In genomic region chr17:76969598-76970172, GRCh38 we compare ENCODE assay signal across 8 cellular contexts.
DNase-seq lines count a peak whose midpoint lies in the region; ATAC-seq and TF ChIP-seq lines count a peak whose summit lies in the region.

No MANE protein-coding gene starts in this region.

- WGBS in spleen, 5 donors, result 2 to 3% (median 2%) methylated on average over 13 of the region's 13 CpGs

- H3K27me3 Mint-ChIP-seq in activated CD4-positive, alpha-beta T cell treated with anti-CD3 and anti-CD28 coated beads for 36 hours, result peaks cover 2% of the 10 kb centered on the region

- H3K9me3 ChIP-seq in PC-3 (ENCODE audit: low read length) (no peaks in the 10 kb centered on the region), spleen (peaks cover 0 to 5% (median 2%) of the 10 kb centered on the region in 8 donors)

- no peaks in the 10 kb centered on the region; the same call in 1 of the 2 replicates for H3K27me3 ChIP-seq in PC-3 (ENCODE audit: low read length)
- H3K27me3 ChIP-seq in foreskin keratinocyte, result peaks cover 87% of the 10 kb centered on the region
- H3K27me3 ChIP-seq in spleen (replicated peaks in 1 of 7), result peaks cover 0 to 52% (median 21%) of the 10 kb centered on the region in 7 donors

- H3K27ac ChIP-seq in PC-3 (ENCODE audit: low read length), result peak overlapping the region; percentile 63
- H3K27ac ChIP-seq in foreskin keratinocyte, result no peak overlapping the region
- peak overlapping the region in 5 of 8 donors; percentile 39 to 68 (median 62) for H3K27ac ChIP-seq in spleen

- no TSS peak for BruUV-seq in PC-3 (replicated peaks; lab: Mats Ljungman, UMichigan)

- H3K9me3 Mint-ChIP-seq in activated CD4-positive, alpha-beta T cell treated with anti-CD3 and anti-CD28 coated beads for 36 hours (ENCODE audit: low read depth), result no peaks in the 10 kb centered on the region

- H3K4me2 ChIP-seq in PC-3 (ENCODE audit: low read length), result peak overlapping the region; percentile 86

- no peaks in the 10 kb centered on the region for H3F3A ChIP-seq in PC-3 (ENCODE audit: low read length, unreplicated experiment)

- DNase-seq in activated CD4-positive, alpha-beta T cell treated with anti-CD3 and anti-CD28 coated beads for 36 hours, result no peak
- DNase-seq in activated CD4-positive, alpha-beta T cell treated with anti-CD3 and anti-CD28 coated beads for 1 hour, result no peak
- DNase-seq in PC-3 (peak; percentile 62), foreskin keratinocyte (no peak), spleen (peak; percentile 84)

- H3K4me3 ChIP-seq in PC-3 (ENCODE audit: low read length) (peak overlapping the region; percentile 61), spleen (peak overlapping the region in 7 of 8 donors; percentile 15 to 66 (median 34))

- H4K20me1 ChIP-seq in PC-3 (ENCODE audit: low read length), result no peaks in the 10 kb centered on the region

- no peak for TF ChIP-seq CTCF in PC-3 (conservative IDR thresholded peaks at IDR 0.05; ENCODE audit: low read depth, low read length)
- no peak for TF ChIP-seq CTCF in foreskin keratinocyte (conservative IDR thresholded peaks at IDR 0.05)
- TF ChIP-seq CTCF in spleen (IDR thresholded peaks at IDR 0.05 in 8 of 11, conservative IDR thresholded peaks at IDR 0.05 in 3 of 11), result no peak

- TF ChIP-seq POLR2A in spleen (IDR thresholded peaks at IDR 0.05), result no peak

- H3K36me3 Mint-ChIP-seq in activated CD4-positive, alpha-beta T cell treated with anti-CD3 and anti-CD28 coated beads for 36 hours (ENCODE audit: low read depth), result no peaks in the 10 kb centered on the region

- H3K9ac ChIP-seq in PC-3 (ENCODE audit: low read length), result no peak overlapping the region

- H2AFZ ChIP-seq in PC-3 (ENCODE audit: low read length), result peak overlapping the region; percentile 66

- no peaks in the 10 kb centered on the region for H3K79me2 ChIP-seq in PC-3 (ENCODE audit: low read length)

- peaks cover 21% of the 10 kb centered on the region for H3K4me1 ChIP-seq in PC-3 (ENCODE audit: insufficient read depth, low read length)
- no peaks in the 10 kb centered on the region for H3K4me1 ChIP-seq in foreskin keratinocyte
- H3K4me1 ChIP-seq in spleen, result peaks cover 5 to 31% (median 23%) of the 10 kb centered on the region in 6 donors

- ATAC-seq in activated CD4-positive, alpha-beta T cell treated with anti-CD3 and anti-CD28 coated beads for 36 hours, result peak; percentile 60
- ATAC-seq in PC-3 (peak; percentile 73), foreskin keratinocyte (peak; percentile 24), HG03045 (IDR thresholded peaks at IDR 0.05; ENCODE audit: unreplicated experiment) (no peak), HG03108 (IDR thresholded peaks at IDR 0.05; ENCODE audit: unreplicated experiment) (no peak), GM19452 (IDR thresholded peaks at IDR 0.05; ENCODE audit: unreplicated experiment) (no peak)

- H3K9me2 ChIP-seq in PC-3 (replicated peaks; ENCODE audit: low read length), result no peaks in the 10 kb centered on the region

- H3K27ac Mint-ChIP-seq in activated CD4-positive, alpha-beta T cell treated with anti-CD3 and anti-CD28 coated beads for 36 hours, result no peak overlapping the region

- CTCF ChIA-PET in activated CD4-positive, alpha-beta T cell treated with anti-CD3 and anti-CD28 coated beads for 36 hours (lab: Charles Lee), result interaction anchor here (0.7 to 1.8 kb wide), 6 partner anchors 10 to 119 kb away, joined by 3 to 6 read pairs (median 4); no protein-coding TSS in a partner anchor
- CTCF ChIA-PET in PC-3 (lab: Charles Lee), result interaction anchor here (0.5 kb wide), 1 partner anchor 131 kb away, joined by 3 read pairs; no protein-coding TSS in a partner anchor

- H3K36me3 ChIP-seq in PC-3 (ENCODE audit: low read depth, low read length) (no peaks in the 10 kb centered on the region), spleen (no peaks in the 10 kb centered on the region)

- intact Hi-C loops in activated CD4-positive, alpha-beta T cell treated with anti-CD3 and anti-CD28 coated beads for 36 hours (cut with DNase I, micrococcal nuclease), result loop anchor here in 1 of 2 experiments (2.0 kb wide), 1 partner anchor 27 kb away; no protein-coding TSS in a partner anchor
- intact Hi-C loops in PC-3 (cut with micrococcal nuclease), result no loop called here
- intact Hi-C loops in spleen (cut with DNase I; ENCODE audit: low total_unique reads), result no loop called here

- H3K4me3 Mint-ChIP-seq in activated CD4-positive, alpha-beta T cell treated with anti-CD3 and anti-CD28 coated beads for 36 hours, result peak overlapping the region; percentile 62

- H3K4me1 Mint-ChIP-seq in activated CD4-positive, alpha-beta T cell treated with anti-CD3 and anti-CD28 coated beads for 36 hours, result peaks cover 15% of the 10 kb centered on the region

- POLR2A ChIA-PET in activated CD4-positive, alpha-beta T cell treated with anti-CD3 and anti-CD28 coated beads for 36 hours (lab: Charles Lee), result interaction anchor here (0.5 kb wide), 1 partner anchor 158 kb away, joined by 3 read pairs; no protein-coding TSS in a partner anchor
- POLR2A ChIA-PET in PC-3 (lab: Charles Lee; ENCODE audit: unreplicated experiment), result interaction anchor here (0.6 kb wide), 1 partner anchor 80 kb away, joined by 3 read pairs; no protein-coding TSS in a partner anchor

Comparison
In these comparisons a context has a peak if more than half of its experiments do, and no peak if none do; other contexts are left out.
1. ATAC-seq: peak in activated CD4-positive, alpha-beta T cell treated with anti-CD3 and anti-CD28 coated beads for 36 hours (single experiment), PC-3 (single experiment) and foreskin keratinocyte (single experiment); none in HG03045 (single experiment), HG03108 (single experiment) and GM19452 (single experiment).
2. DNase-seq: peak in PC-3 (single experiment) and spleen (single experiment); none in activated CD4-positive, alpha-beta T cell treated with anti-CD3 and anti-CD28 coated beads for 36 hours (single experiment), activated CD4-positive, alpha-beta T cell treated with anti-CD3 and anti-CD28 coated beads for 1 hour (single experiment) and foreskin keratinocyte (0 of 2).